ENCODE assay signal across 15 cellular contexts in genomic region chr2:10221443-10221842, GRCh38.
A peak's percentile ranks its signal among the peaks of the same experiment; 100 is the strongest.
DNase-seq lines count a peak whose midpoint lies in the region; TF ChIP-seq lines count a peak whose summit lies in the region.
"Had no signal": no experiment of that assay in that cellular context is flagged by ENCODE, and none has a peak within 500 bp of the region (broad histone marks: within the 10 kb centered on the region; RNA-seq: fewer than 3 reads in every experiment).

No MANE protein-coding gene starts in this region.

- no peak overlapping the region for H3K4me3 ChIP-seq in skeletal muscle satellite cell (ENCODE audit: low read length)
- no peak overlapping the region for H3K4me3 ChIP-seq in HAP-1
- H3K4me3 ChIP-seq: GM12878 had no signal

- H3K9me3 Mint-ChIP-seq in chondrocyte (ENCODE audit: low read depth), result no peaks in the 10 kb centered on the region
- H3K9me3 Mint-ChIP-seq: CD8-positive, alpha-beta T cell; HFFc6 had no signal

- no peak overlapping the region for H3K27ac Mint-ChIP-seq in chondrocyte (ENCODE audit: unreplicated experiment)
- H3K27ac Mint-ChIP-seq: CD8-positive, alpha-beta T cell; HFFc6 had no signal

- no peaks in the 10 kb centered on the region for H3K36me3 Mint-ChIP-seq in chondrocyte (ENCODE audit: low read depth)
- H3K36me3 Mint-ChIP-seq: CD8-positive, alpha-beta T cell had no signal

- no peak overlapping the region for H3K4me3 Mint-ChIP-seq in chondrocyte (ENCODE audit: unreplicated experiment)
- H3K4me3 Mint-ChIP-seq: CD8-positive, alpha-beta T cell had no signal

- in situ Hi-C loops in HAP-1 (cut with MboI; ENCODE audit: low sequenced_read_pairs), result no loop called here

- no peak for TF ChIP-seq CTCF in chondrocyte (IDR thresholded peaks at IDR 0.05)

- H3K9ac ChIP-seq in skeletal muscle satellite cell (ENCODE audit: low read depth, low read length), result no peak overlapping the region
- H3K9ac ChIP-seq: KMS-11 had no signal

- DNase-seq in NCI-H2081 (lab: John Stamatoyannopoulos, UW) (peak; percentile 37 to 67), NCI-H2081 treated with DMSO at 0.1 percent for 48 hours (lab: John Stamatoyannopoulos, UW) (no peak), NCI-H748 (lab: John Stamatoyannopoulos, UW; ENCODE audit: unreplicated experiment) (peak; percentile 66), chondrocyte (ENCODE audit: low spot score) (peak; percentile 59), HAP-1 (ENCODE audit: low spot score in 2 of 2) (no peak), putamen (ENCODE audit: low spot score) (no peak), cortex of kidney (lab: John Stamatoyannopoulos, UW) (no peak)
- DNase-seq: 8988T; BE2C; CD8-positive, alpha-beta T cell; GDM1 had no signal

- H3K4me2 ChIP-seq in skeletal muscle satellite cell (ENCODE audit: low read length), result peak overlapping the region; percentile 59
- H3K4me2 ChIP-seq: KMS-11 had no signal

- H3K27me3 ChIP-seq in skeletal muscle satellite cell (ENCODE audit: control insufficient read depth, insufficient read depth, low read length) (peaks cover 15% of the 10 kb centered on the region), HAP-1 (ENCODE audit: low read depth) (no peaks in the 10 kb centered on the region)
- H3K27me3 ChIP-seq: BE2C had no signal

- peaks cover 15% of the 10 kb centered on the region for H3K4me1 Mint-ChIP-seq in chondrocyte (ENCODE audit: low read depth)

- peaks cover 9% of the 10 kb centered on the region for H3K27me3 Mint-ChIP-seq in chondrocyte (ENCODE audit: low read depth)

- no peaks in the 10 kb centered on the region for H3K9me3 ChIP-seq in skeletal muscle satellite cell (replicated peaks; ENCODE audit: low read length)
- no peaks in the 10 kb centered on the region for H3K9me3 ChIP-seq in HAP-1
- H3K9me3 ChIP-seq: BE2C had no signal

- H3K4me1 ChIP-seq in skeletal muscle satellite cell (ENCODE audit: control insufficient read depth, insufficient read depth, low read length) (peaks cover 15% of the 10 kb centered on the region), HAP-1 (no peaks in the 10 kb centered on the region)
- H3K4me1 ChIP-seq: BE2C had no signal

- H3K36me3 ChIP-seq in skeletal muscle satellite cell (ENCODE audit: insufficient read depth, low read length) (no peaks in the 10 kb centered on the region), HAP-1 (replicated peaks) (no peaks in the 10 kb centered on the region)
- H3K36me3 ChIP-seq: BE2C had no signal

Comparison
In these comparisons a context has a peak if more than half of its experiments do, and no peak if none do; other contexts are left out.
1. DNase-seq: peak in NCI-H2081 (2 of 2), NCI-H748 (single experiment) and chondrocyte (single experiment); none in NCI-H2081 treated with DMSO at 0.1 percent for 48 hours (single experiment), HAP-1 (0 of 2), putamen (single experiment) and cortex of kidney (single experiment).